In genomic region chr7:2817456-2817855, GRCh38 we compare ENCODE assay signal across 17 cellular contexts.
"Had no signal": no experiment of that assay in that cellular context is flagged by ENCODE, and none has a peak within 500 bp of the region (broad histone marks: within the 10 kb centered on the region; RNA-seq: fewer than 3 reads in every experiment).

No MANE protein-coding gene starts in this region.

- H3K9me3 ChIP-seq: colonic mucosa, lower lobe of right lung, suprapubic skin, upper lobe of right lung had no signal

- ATAC-seq: activated CD8-positive, alpha-beta memory T cell treated with anti-CD3 and anti-CD28 coated beads, Interleukin-2, amount 10 ng/mL, durations not matched to agents 7 days and 5 days; lower lobe of right lung; right cardiac atrium; upper lobe of right lung had no signal

- H3K27ac ChIP-seq: colonic mucosa, lower lobe of right lung, suprapubic skin, upper lobe of right lung had no signal

- H3K9me3 Mint-ChIP-seq: naive B cell; T-helper 2 cell treated with Interferon-gamma antibody and Interleukin-4, amounts not matched to agents 5 μg/mL and 100 μg/mL, for 36 hours had no signal

- H3K27me3 ChIP-seq: colonic mucosa, suprapubic skin, upper lobe of right lung had no signal

- H3K27me3 Mint-ChIP-seq: activated CD8-positive, alpha-beta memory T cell treated with anti-CD3 and anti-CD28 coated beads, Interleukin-2, amount 10 ng/mL, durations not matched to agents 7 days and 5 days; naive B cell had no signal

- H3K36me3 ChIP-seq: colonic mucosa, lower lobe of right lung, suprapubic skin, upper lobe of right lung had no signal

- DNase-seq: activated CD4-positive, alpha-beta T cell treated with anti-CD3 and anti-CD28 coated beads, Interleukin-2, amount 50 U/mL, for 48 hours; activated CD4-positive, CD25-positive, alpha-beta regulatory T cell treated with anti-CD3 and anti-CD28 coated beads, Interleukin-2, amount 50 U/mL, for 72 hours; activated CD8-positive, alpha-beta memory T cell treated with anti-CD3 and anti-CD28 coated beads, Interleukin-2, amount 10 ng/mL, durations not matched to agents 7 days and 5 days; activated naive CD4-positive, alpha-beta T cell; colonic mucosa; effector CD8-positive, alpha-beta T cell; hippocampal formation; kidney glomerular epithelial cell; lower lobe of right lung; naive B cell; stimulated activated CD4-positive, alpha-beta T cell treated with anti-CD3 and anti-CD28 coated beads, Interleukin-2, amount 100 ng/mL, for 24 hours; stimulated activated naive CD4-positive, alpha-beta T cell; SW 1271; upper lobe of right lung had no signal

- H3K4me3 Mint-ChIP-seq: activated CD8-positive, alpha-beta memory T cell treated with anti-CD3 and anti-CD28 coated beads, Interleukin-2, amount 10 ng/mL, durations not matched to agents 7 days and 5 days; naive B cell; T-helper 2 cell treated with Interferon-gamma antibody and Interleukin-4, amounts not matched to agents 5 μg/mL and 100 μg/mL, for 36 hours had no signal

- H3K4me3 ChIP-seq: colonic mucosa, lower lobe of right lung, suprapubic skin, upper lobe of right lung had no signal

- H3K27ac Mint-ChIP-seq: activated CD8-positive, alpha-beta memory T cell treated with anti-CD3 and anti-CD28 coated beads, Interleukin-2, amount 10 ng/mL, durations not matched to agents 7 days and 5 days; T-helper 2 cell treated with Interferon-gamma antibody and Interleukin-4, amounts not matched to agents 5 μg/mL and 100 μg/mL, for 36 hours had no signal

- H3K36me3 Mint-ChIP-seq: activated CD8-positive, alpha-beta memory T cell treated with anti-CD3 and anti-CD28 coated beads, Interleukin-2, amount 10 ng/mL, durations not matched to agents 7 days and 5 days had no signal
